28 cellular contexts compared by ENCODE assay signal in the genomic region with DNA sequence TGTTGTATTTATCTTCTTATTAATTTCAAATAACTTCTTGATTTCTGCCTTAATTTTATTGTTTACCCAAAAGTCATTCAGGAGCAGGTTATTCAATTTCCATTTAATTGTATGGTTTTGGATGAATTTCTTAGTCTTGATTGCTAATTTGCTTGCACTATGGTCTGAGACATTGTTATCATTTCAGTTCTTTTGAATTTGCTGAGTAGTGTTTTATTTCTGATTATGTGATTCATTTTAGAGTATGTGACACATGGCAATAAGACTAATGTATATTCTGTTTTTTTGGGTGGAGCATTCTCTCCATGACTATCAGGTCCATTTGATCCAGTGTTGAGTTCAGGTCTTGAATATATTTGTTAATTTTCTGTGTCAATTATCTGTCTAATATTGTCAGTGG.
"Had no signal": no experiment of that assay in that cellular context is flagged by ENCODE, and none has a peak within 500 bp of the region (broad histone marks: within the 10 kb centered on the region; RNA-seq: fewer than 3 reads in every experiment).

No MANE protein-coding gene starts in this region.

- H3K4me1 ChIP-seq: parathyroid adenoma, psoas muscle, spleen, suprapubic skin, testis, tibial artery, transverse colon, upper lobe of right lung, uterus had no signal

- H3K36me3 ChIP-seq: neutrophil, spleen, suprapubic skin, tibial artery, transverse colon, upper lobe of right lung, uterus had no signal

- ATAC-seq: naive thymus-derived CD4-positive, alpha-beta T cell; natural killer cell; psoas muscle; right cardiac atrium; sciatic nerve; stimulated activated memory B cell treated with anti-CD40 and anti-IgM and Interleukin-4, amounts not matched to agents 10 μg/mL and 1 μg/mL and 100 μg/mL, for 72 hours; stimulated activated naive CD8-positive, alpha-beta T cell treated with anti-CD3 and anti-CD28 coated beads, Interleukin-15, amount 100 ng/mL, for 72 hours; upper lobe of right lung had no signal

- H3K27ac ChIP-seq: neutrophil, parathyroid adenoma, psoas muscle, skin epidermis, spleen, suprapubic skin, testis, tibial artery, transverse colon, upper lobe of right lung, uterus had no signal

- H2AFZ ChIP-seq: parathyroid adenoma had no signal

- H3K79me2 ChIP-seq: parathyroid adenoma had no signal

- H3K4me2 ChIP-seq: smooth muscle cell had no signal

- DNase-seq: naive thymus-derived CD4-positive, alpha-beta T cell; natural killer cell; nephron progenitor cell; nucleus accumbens; posterior cingulate gyrus; psoas muscle; right cardiac atrium; spleen; stimulated activated CD4-positive, alpha-beta T cell treated with anti-CD3 and anti-CD28 coated beads, Interleukin-12 subunit alpha, Interleukin-12 subunit beta, amount 100 ng/mL, for 4 hours; stimulated activated CD4-positive, alpha-beta T cell treated with anti-CD3 and anti-CD28 coated beads, Interleukin-1b, Interleukin-23, amount 100 ng/mL, for 48 hours; stimulated activated CD4-positive, alpha-beta T cell treated with anti-CD3 and anti-CD28 coated beads, Interleukin-4, amount 100 ng/mL, for 1 hour; stimulated activated CD4-positive, alpha-beta T cell treated with anti-CD3 and anti-CD28 coated beads, Interleukin-4, amount 100 ng/mL, for 4 hours; stimulated activated CD8-positive, alpha-beta memory T cell treated with anti-CD3 and anti-CD28 coated beads, Interleukin-4, amount 100 ng/mL, for 48 hours; stimulated activated naive CD4-positive, alpha-beta T cell; stimulated activated naive CD8-positive, alpha-beta T cell treated with anti-CD3 and anti-CD28 coated beads, Interleukin-15, amount 100 ng/mL, for 72 hours; substantia nigra; testis; tibial artery; transverse colon; upper lobe of right lung; uterus had no signal

- H3K9ac ChIP-seq: parathyroid adenoma had no signal

- H3K4me3 ChIP-seq: psoas muscle, skin epidermis, smooth muscle cell, spleen, suprapubic skin, testis, tibial artery, transverse colon, upper lobe of right lung, uterus had no signal

- H3K27me3 ChIP-seq: neutrophil, suprapubic skin, testis, tibial artery, transverse colon, upper lobe of right lung, uterus had no signal

- H3K9me3 ChIP-seq: neutrophil, suprapubic skin, testis, tibial artery, transverse colon, upper lobe of right lung, uterus had no signal
